1 cellular context compared by ENCODE assay signal in the genomic region with DNA sequence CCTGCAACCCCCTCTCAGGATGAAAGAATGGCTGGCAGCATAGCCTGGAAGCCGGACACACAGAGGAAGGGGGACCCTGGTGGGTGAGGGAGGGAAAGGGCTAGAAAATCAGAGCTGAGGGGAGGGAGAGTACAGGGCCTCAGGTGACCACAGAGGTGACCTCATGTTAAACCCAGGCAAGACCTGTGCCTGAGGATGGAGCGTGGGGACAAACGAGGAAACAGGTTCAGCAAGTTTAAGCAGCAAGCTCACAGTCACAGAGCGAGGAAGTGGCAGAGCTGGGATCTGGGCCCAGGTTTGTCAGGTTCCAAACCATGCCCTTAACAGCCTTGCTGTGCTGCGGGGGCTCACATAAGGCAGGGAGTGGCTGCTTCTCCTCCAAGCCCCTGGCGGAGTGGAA.
TF ChIP-seq lines count a peak whose summit lies in the region.

No MANE protein-coding gene starts in this region.

TF ChIP-seq in HCT116, 20 proteins besides CTCF, POLR2A, EP300 and RAD21 (continued from another document):
- TF ChIP-seq, protein P1, sequence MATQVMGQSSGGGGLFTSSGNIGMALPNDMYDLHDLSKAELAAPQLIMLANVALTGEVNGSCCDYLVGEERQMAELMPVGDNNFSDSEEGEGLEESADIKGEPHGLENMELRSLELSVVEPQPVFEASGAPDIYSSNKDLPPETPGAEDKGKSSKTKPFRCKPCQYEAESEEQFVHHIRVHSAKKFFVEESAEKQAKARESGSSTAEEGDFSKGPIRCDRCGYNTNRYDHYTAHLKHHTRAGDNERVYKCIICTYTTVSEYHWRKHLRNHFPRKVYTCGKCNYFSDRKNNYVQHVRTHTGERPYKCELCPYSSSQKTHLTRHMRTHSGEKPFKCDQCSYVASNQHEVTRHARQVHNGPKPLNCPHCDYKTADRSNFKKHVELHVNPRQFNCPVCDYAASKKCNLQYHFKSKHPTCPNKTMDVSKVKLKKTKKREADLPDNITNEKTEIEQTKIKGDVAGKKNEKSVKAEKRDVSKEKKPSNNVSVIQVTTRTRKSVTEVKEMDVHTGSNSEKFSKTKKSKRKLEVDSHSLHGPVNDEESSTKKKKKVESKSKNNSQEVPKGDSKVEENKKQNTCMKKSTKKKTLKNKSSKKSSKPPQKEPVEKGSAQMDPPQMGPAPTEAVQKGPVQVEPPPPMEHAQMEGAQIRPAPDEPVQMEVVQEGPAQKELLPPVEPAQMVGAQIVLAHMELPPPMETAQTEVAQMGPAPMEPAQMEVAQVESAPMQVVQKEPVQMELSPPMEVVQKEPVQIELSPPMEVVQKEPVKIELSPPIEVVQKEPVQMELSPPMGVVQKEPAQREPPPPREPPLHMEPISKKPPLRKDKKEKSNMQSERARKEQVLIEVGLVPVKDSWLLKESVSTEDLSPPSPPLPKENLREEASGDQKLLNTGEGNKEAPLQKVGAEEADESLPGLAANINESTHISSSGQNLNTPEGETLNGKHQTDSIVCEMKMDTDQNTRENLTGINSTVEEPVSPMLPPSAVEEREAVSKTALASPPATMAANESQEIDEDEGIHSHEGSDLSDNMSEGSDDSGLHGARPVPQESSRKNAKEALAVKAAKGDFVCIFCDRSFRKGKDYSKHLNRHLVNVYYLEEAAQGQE (IDR thresholded peaks at IDR 0.05; ENCODE audit: low read depth): no peak
